ENCODE assay signal across 13 cellular contexts in the genomic region with DNA sequence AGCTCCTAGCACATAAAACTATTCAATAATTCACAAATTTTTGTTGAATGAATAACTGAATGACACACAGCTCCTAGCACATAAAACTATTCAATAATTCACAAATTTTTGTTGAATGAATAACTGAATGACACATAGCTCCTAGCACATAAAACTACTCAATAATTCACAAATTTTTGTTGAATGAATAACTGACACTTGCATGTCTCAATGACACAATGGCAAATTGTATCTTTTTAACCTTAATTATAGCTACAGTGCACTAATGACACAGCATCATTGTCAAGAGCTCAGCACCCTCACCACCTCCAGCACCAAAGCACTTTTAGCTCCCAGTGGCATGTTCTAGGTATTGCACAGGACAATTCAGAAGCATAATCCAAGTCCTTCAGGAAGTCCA.
DNase-seq lines count a peak whose midpoint lies in the region; ATAC-seq and TF ChIP-seq lines count a peak whose summit lies in the region.
"Had no signal": no experiment of that assay in that cellular context is flagged by ENCODE, and none has a peak within 500 bp of the region (broad histone marks: within the 10 kb centered on the region; RNA-seq: fewer than 3 reads in every experiment).

No MANE protein-coding gene starts in this region.

- no peak for DNase-seq in GM12864 (ENCODE audit: low read depth)
- peak; percentile 42 for DNase-seq in NCI-H226
- DNase-seq in endodermal cell = no peak
- no peak for DNase-seq in osteocyte (ENCODE audit: extremely low spot score, unreplicated experiment)
- DNase-seq in posterior vena cava (ENCODE audit: low spot score) = no peak
- DNase-seq in activated T-cell treated with anti-CD3 and anti-CD28 coated beads, Interleukin-2, amount 50 U/mL, for 24 hours = no peak
- DNase-seq: activated CD4-positive, alpha-beta T cell treated with anti-CD3 and anti-CD28 coated beads for 1 hour; DMS79 treated with DMSO at 0.1 percent for 48 hours; NCI-H510A treated with DMSO at 0.1 percent for 48 hours; SHP77 treated with DMSO at 0.1 percent for 48 hours had no signal

- H3K9me3 Mint-ChIP-seq in endodermal cell (no peaks in the 10 kb centered on the region), osteocyte (ENCODE audit: unreplicated experiment) (no peaks in the 10 kb centered on the region)
- peaks cover 14% of the 10 kb centered on the region for H3K9me3 Mint-ChIP-seq in activated T-cell treated with anti-CD3 and anti-CD28 coated beads, Interleukin-2, amount 50 U/mL, for 24 hours
- H3K9me3 Mint-ChIP-seq: brain had no signal

- no peak overlapping the region for H3K9ac ChIP-seq in endodermal cell (ENCODE audit: extremely low read depth, low read length, poor library complexity, severe bottlenecking)

- H3K4me3 ChIP-seq in GM12864 (ENCODE audit: low read depth, low read length) = no peak overlapping the region
- H3K4me3 ChIP-seq in endodermal cell (ENCODE audit: low read length) = no peak overlapping the region
- H3K4me3 ChIP-seq: right atrium auricular region had no signal

- no peaks in the 10 kb centered on the region for H3K4me1 ChIP-seq in endodermal cell (ENCODE audit: control insufficient read depth, insufficient read depth, low read length)

- no peak overlapping the region for H3K27ac ChIP-seq in endodermal cell (ENCODE audit: low read depth, low read length)
- H3K27ac ChIP-seq: right atrium auricular region had no signal

- no peaks in the 10 kb centered on the region for H3K36me3 ChIP-seq in endodermal cell (ENCODE audit: control insufficient read depth, insufficient read depth, low read length)
- H3K36me3 ChIP-seq: right atrium auricular region had no signal

- H3K9me3 ChIP-seq in endodermal cell (ENCODE audit: control insufficient read depth, low read length) = no peaks in the 10 kb centered on the region
- H3K9me3 ChIP-seq: right atrium auricular region had no signal

- TF ChIP-seq CTCF in GM12864 (IDR thresholded peaks at IDR 0.05; ENCODE audit: low read depth, low read length, missing control alignments) = peak; percentile 11
- peak; percentile 59 for TF ChIP-seq CTCF in endodermal cell (conservative IDR thresholded peaks at IDR 0.05)
- peak; percentile 27 for TF ChIP-seq CTCF in osteocyte (IDR thresholded peaks at IDR 0.05)

- peaks cover 14% of the 10 kb centered on the region for H3K27me3 Mint-ChIP-seq in endodermal cell (ENCODE audit: insufficient read depth)
- no peaks in the 10 kb centered on the region for H3K27me3 Mint-ChIP-seq in osteocyte (ENCODE audit: unreplicated experiment)
- H3K27me3 Mint-ChIP-seq in activated T-cell treated with anti-CD3 and anti-CD28 coated beads, Interleukin-2, amount 50 U/mL, for 24 hours = no peaks in the 10 kb centered on the region
- H3K27me3 Mint-ChIP-seq: brain had no signal

- H3K27ac Mint-ChIP-seq in endodermal cell (no peak overlapping the region), osteocyte (ENCODE audit: unreplicated experiment) (no peak overlapping the region)
- H3K27ac Mint-ChIP-seq in activated T-cell treated with anti-CD3 and anti-CD28 coated beads, Interleukin-2, amount 50 U/mL, for 24 hours = no peak overlapping the region
- H3K27ac Mint-ChIP-seq: brain had no signal

- no peaks in the 10 kb centered on the region for H3K36me3 Mint-ChIP-seq in endodermal cell (ENCODE audit: low read depth)
- peaks cover 2% of the 10 kb centered on the region for H3K36me3 Mint-ChIP-seq in osteocyte (ENCODE audit: unreplicated experiment)
- H3K36me3 Mint-ChIP-seq in activated T-cell treated with anti-CD3 and anti-CD28 coated beads, Interleukin-2, amount 50 U/mL, for 24 hours (ENCODE audit: low read depth) = no peaks in the 10 kb centered on the region
- H3K36me3 Mint-ChIP-seq: brain had no signal

- H3K4me1 Mint-ChIP-seq in endodermal cell (peaks cover 6% of the 10 kb centered on the region), osteocyte (ENCODE audit: unreplicated experiment) (peaks cover 61% of the 10 kb centered on the region)
- no peaks in the 10 kb centered on the region for H3K4me1 Mint-ChIP-seq in activated T-cell treated with anti-CD3 and anti-CD28 coated beads, Interleukin-2, amount 50 U/mL, for 24 hours (ENCODE audit: low read depth)

- no peak for ATAC-seq in GM21360 (IDR thresholded peaks at IDR 0.05; ENCODE audit: unreplicated experiment)

- no peaks in the 10 kb centered on the region for H3K27me3 ChIP-seq in endodermal cell (ENCODE audit: control insufficient read depth, insufficient read depth, low read length, poor library complexity, severe bottlenecking)
- H3K27me3 ChIP-seq: right atrium auricular region had no signal

- intact Hi-C loops in posterior vena cava (cut with DNase I) = loop anchor here in 1 of 2 donors (5.0 kb wide), 1 partner anchor 254 kb away; no protein-coding TSS in a partner anchor

- H3K4me3 Mint-ChIP-seq in endodermal cell = no peak overlapping the region
- no peak overlapping the region for H3K4me3 Mint-ChIP-seq in osteocyte (ENCODE audit: unreplicated experiment)
- H3K4me3 Mint-ChIP-seq in activated T-cell treated with anti-CD3 and anti-CD28 coated beads, Interleukin-2, amount 50 U/mL, for 24 hours = no peak overlapping the region
- H3K4me3 Mint-ChIP-seq: brain had no signal
